15 cellular contexts compared by ENCODE assay signal in genomic region chr12:97300431-97300830, GRCh38.
DNase-seq lines count a peak whose midpoint lies in the region; ATAC-seq and TF ChIP-seq lines count a peak whose summit lies in the region.
"Had no signal": no experiment of that assay in that cellular context is flagged by ENCODE, and none has a peak within 500 bp of the region (broad histone marks: within the 10 kb centered on the region; RNA-seq: fewer than 3 reads in every experiment).

No MANE protein-coding gene starts in this region.

- no peak overlapping the region for H3K9ac ChIP-seq in parathyroid adenoma

- no peak for TF ChIP-seq POLR2A in esophagus muscularis mucosa (IDR thresholded peaks at IDR 0.05; ENCODE audit: low read depth)
- TF ChIP-seq POLR2A in adrenal gland (IDR thresholded peaks at IDR 0.05) = no peak

- intact Hi-C loops in esophagus muscularis mucosa (cut with DNase I) (loop anchor here (5.0 to 10.0 kb wide), 2 partner anchors 146 to 723 kb away; no protein-coding TSS in a partner anchor), adrenal gland (cut with DNase I) (no loop called here)

- H3K79me2 ChIP-seq in parathyroid adenoma = no peaks in the 10 kb centered on the region

- peak overlapping the region; percentile 3 for H3K4me2 ChIP-seq in parathyroid adenoma (ENCODE audit: low read length)

- no peaks in the 10 kb centered on the region for H3K36me3 ChIP-seq in esophagus muscularis mucosa
- no peaks in the 10 kb centered on the region for H3K36me3 ChIP-seq in parathyroid adenoma (ENCODE audit: control insufficient read depth, insufficient read depth, low read length)
- H3K36me3 ChIP-seq in adrenal gland (replicated peaks in 1 of 2) = no peaks in the 10 kb centered on the region

- DNase-seq in esophagus muscularis mucosa (ENCODE audit: extremely low spot score) (peak; percentile 84), left kidney (ENCODE audit: low read depth, low spot score) (peak; percentile 63), adrenal gland (no peak), nephron progenitor cell (no peak)
- no peak for DNase-seq in stimulated activated naive CD8-positive, alpha-beta T cell treated with anti-CD3 and anti-CD28 coated beads, Interleukin-15, Interleukin-2, amounts not matched to agents 100 U/mL and 50 U/mL, for 24 hours
- DNase-seq: C1 segment of cervical spinal cord; Calu3; CD4-positive, alpha-beta memory T cell; COR-L47; DMS53; DMS79 treated with DMSO at 0.1 percent for 48 hours; GF-D8; H7; HCEC 1CT had no signal

- H3K4me3 Mint-ChIP-seq in nephron progenitor cell = no peak overlapping the region
- H3K4me3 Mint-ChIP-seq: CD4-positive, alpha-beta memory T cell had no signal

- H3K4me1 Mint-ChIP-seq in nephron progenitor cell = peaks cover 45% of the 10 kb centered on the region
- H3K4me1 Mint-ChIP-seq: CD4-positive, alpha-beta memory T cell had no signal

- TF ChIP-seq CTCF in esophagus muscularis mucosa (IDR thresholded peaks at IDR 0.05) = no peak
- TF ChIP-seq CTCF in parathyroid adenoma (IDR thresholded peaks at IDR 0.05) = no peak
- TF ChIP-seq CTCF in adrenal gland (IDR thresholded peaks at IDR 0.05) = no peak
- TF ChIP-seq CTCF in nephron progenitor cell (IDR thresholded peaks at IDR 0.05) = no peak

- H3K27ac ChIP-seq in esophagus muscularis mucosa (replicated peaks in 1 of 4) (no peak overlapping the region), parathyroid adenoma (no peak overlapping the region), adrenal gland (no peak overlapping the region)

- ATAC-seq in stimulated activated naive CD8-positive, alpha-beta T cell treated with anti-CD3 and anti-CD28 coated beads, Interleukin-15, Interleukin-2, amounts not matched to agents 100 U/mL and 50 U/mL, for 24 hours = no peak

- peaks cover 16% of the 10 kb centered on the region for H3K36me3 Mint-ChIP-seq in nephron progenitor cell (ENCODE audit: low read depth)
- H3K36me3 Mint-ChIP-seq: CD4-positive, alpha-beta memory T cell had no signal

- H2AFZ ChIP-seq in parathyroid adenoma = no peak overlapping the region

- peaks cover 10% of the 10 kb centered on the region for H3K9me3 Mint-ChIP-seq in nephron progenitor cell

- peaks cover 0 to 4% (median 2%) of the 10 kb centered on the region in 4 donors for H3K9me3 ChIP-seq in esophagus muscularis mucosa
- H3K9me3 ChIP-seq in parathyroid adenoma (ENCODE audit: control insufficient read depth, low read length) = no peaks in the 10 kb centered on the region
- no peaks in the 10 kb centered on the region for H3K9me3 ChIP-seq in adrenal gland (replicated peaks in 1 of 3)

- H3K4me1 ChIP-seq in esophagus muscularis mucosa = no peaks in the 10 kb centered on the region
- H3K4me1 ChIP-seq in parathyroid adenoma = no peaks in the 10 kb centered on the region
- no peaks in the 10 kb centered on the region for H3K4me1 ChIP-seq in adrenal gland (replicated peaks in 1 of 2)

- H3K27me3 ChIP-seq in esophagus muscularis mucosa = no peaks in the 10 kb centered on the region
- no peaks in the 10 kb centered on the region for H3K27me3 ChIP-seq in parathyroid adenoma (ENCODE audit: control insufficient read depth, insufficient read depth, low read length)
- H3K27me3 ChIP-seq in adrenal gland = no peaks in the 10 kb centered on the region

- no peak for TF ChIP-seq EP300 in esophagus muscularis mucosa (IDR thresholded peaks at IDR 0.05)

- WGBS in esophagus muscularis mucosa = 83% methylated on average over 5 of the region's 5 CpGs
- WGBS in adrenal gland, 4 donors = 58 to 80% (median 72%) methylated on average over 5 of the region's 5 CpGs

- H3K27me3 Mint-ChIP-seq in nephron progenitor cell (ENCODE audit: low read depth, poor library complexity) = peaks cover 4% of the 10 kb centered on the region

- H3K4me3 ChIP-seq in esophagus muscularis mucosa (no peak overlapping the region), parathyroid adenoma (ENCODE audit: low read depth, low read length) (peak overlapping the region; percentile 13), adrenal gland (no peak overlapping the region)

- H3K27ac Mint-ChIP-seq in nephron progenitor cell = no peak overlapping the region
- H3K27ac Mint-ChIP-seq: CD4-positive, alpha-beta memory T cell had no signal

Comparison
In these comparisons a context has a peak if more than half of its experiments do, and no peak if none do; other contexts are left out.
1. DNase-seq: peak in esophagus muscularis mucosa (single experiment) and left kidney (single experiment); none in stimulated activated naive CD8-positive, alpha-beta T cell treated with anti-CD3 and anti-CD28 coated beads, Interleukin-15, Interleukin-2, amounts not matched to agents 100 U/mL and 50 U/mL, for 24 hours (single experiment), adrenal gland (0 of 7) and nephron progenitor cell (single experiment).